28 cellular contexts compared by ENCODE assay signal in genomic region chr20:21336455-21337151, GRCh38.
"Had no signal": no experiment of that assay in that cellular context is flagged by ENCODE, and none has a peak within 500 bp of the region (broad histone marks: within the 10 kb centered on the region; RNA-seq: fewer than 3 reads in every experiment).

No MANE protein-coding gene starts in this region.

- H3K27me3 ChIP-seq: ascending aorta, body of pancreas, SJCRH30 had no signal

- H3K4me1 ChIP-seq: ascending aorta, body of pancreas, SJCRH30 had no signal

- ATAC-seq: activated CD4-positive, CD25-positive, alpha-beta regulatory T cell treated with anti-CD3 and anti-CD28 coated beads, Interleukin-2, amount 50 U/mL, for 24 hours; activated CD8-positive, alpha-beta memory T cell treated with anti-CD3 and anti-CD28 coated beads, Interleukin-2, amount 10 ng/mL, durations not matched to agents 7 days and 5 days; activated T-cell treated with anti-CD3 and anti-CD28 coated beads, Interleukin-2, amount 50 U/mL, for 4 hours; body of pancreas; K562; Panc1; SK-N-SH treated with all-trans-retinoic acid at 6 μM for 48 hours had no signal

- H3K27me3 Mint-ChIP-seq: activated CD8-positive, alpha-beta memory T cell treated with anti-CD3 and anti-CD28 coated beads, Interleukin-2, amount 10 ng/mL, durations not matched to agents 7 days and 5 days had no signal

- H3K27ac Mint-ChIP-seq: activated CD8-positive, alpha-beta memory T cell treated with anti-CD3 and anti-CD28 coated beads, Interleukin-2, amount 10 ng/mL, durations not matched to agents 7 days and 5 days; activated T-helper 2 cell treated with anti-CD3 and anti-CD28 coated beads, Interferon-gamma antibody, Interleukin-2, Interleukin-4, amounts not matched to agents 10 μg/mL and 5 μg/mL and 100 μg/mL, durations not matched to agents 14 hours and 24 hours and 36 hours had no signal

- H3K9me3 ChIP-seq: ascending aorta, body of pancreas, SJCRH30 had no signal

- H3K27ac ChIP-seq: ascending aorta, body of pancreas, RWPE1, SJCRH30 had no signal

- H3K9me3 Mint-ChIP-seq: activated T-cell treated with anti-CD3 and anti-CD28 coated beads, Interleukin-2, amount 50 U/mL, for 4 hours; activated T-helper 2 cell treated with anti-CD3 and anti-CD28 coated beads, Interferon-gamma antibody, Interleukin-2, Interleukin-4, amounts not matched to agents 10 μg/mL and 5 μg/mL and 100 μg/mL, durations not matched to agents 14 hours and 24 hours and 36 hours had no signal

- FAIRE-seq: K562 had no signal

- H3K4me3 ChIP-seq: ascending aorta, body of pancreas, K562, SJCRH30 had no signal

- H3K4me1 Mint-ChIP-seq: activated CD8-positive, alpha-beta memory T cell treated with anti-CD3 and anti-CD28 coated beads, Interleukin-2, amount 10 ng/mL, durations not matched to agents 7 days and 5 days had no signal

- H3K4me3 Mint-ChIP-seq: activated CD8-positive, alpha-beta memory T cell treated with anti-CD3 and anti-CD28 coated beads, Interleukin-2, amount 10 ng/mL, durations not matched to agents 7 days and 5 days; activated T-cell treated with anti-CD3 and anti-CD28 coated beads, Interleukin-2, amount 50 U/mL, for 4 hours had no signal

- DNase-seq: activated CD4-positive, alpha-beta T cell treated with anti-CD3 and anti-CD28 coated beads for 48 hours; activated CD4-positive, alpha-beta T cell treated with anti-CD3 and anti-CD28 coated beads, Interleukin-2, amount 50 U/mL, for 48 hours; activated CD8-positive, alpha-beta memory T cell treated with anti-CD3 and anti-CD28 coated beads, Interleukin-2, amount 10 ng/mL, durations not matched to agents 7 days and 5 days; activated gamma-delta T cell treated with Interleukin-2 at 50 U/mL for 16 hours; activated naive CD4-positive, alpha-beta T cell treated with anti-CD3 and anti-CD28 coated beads, Interleukin-2, amount 50 U/mL, for 16 hours; activated T-cell treated with anti-CD3 and anti-CD28 coated beads, Interleukin-2, amount 50 U/mL, for 4 hours; amniotic stem cell; body of pancreas; central memory CD4-positive, alpha-beta T cell; Karpas-422; NCI-H1048; NCI-H1417; NCI-H1930; NCI-H2171; NCI-H2227 treated with DMSO at 0.1 percent for 48 hours; NCI-H526 treated with DMSO at 0.1 percent for 48 hours; NCI-H82; OCI-M1; Right ventricle myocardium superior; SJCRH30; SW 1271 had no signal
